ENCODE assay signal across 8 cellular contexts in genomic region chr10:132443605-132443997, GRCh38. TPM values are rescaled to one million over a fixed set of nuclear protein-coding genes. Genes with fewer than 3 reads are reported as not detected.
DNase-seq lines count a peak whose midpoint lies in the region; ATAC-seq lines count a peak whose summit lies in the region.

No MANE protein-coding gene starts in this region.

- H3K27ac Mint-ChIP-seq in activated CD4-positive, alpha-beta T cell treated with anti-CD3 and anti-CD28 coated beads, Interleukin-2, amount 10 ng/mL, durations not matched to agents 24 days and 14 days: peak overlapping the region; percentile 90

- H3K4me1 Mint-ChIP-seq in activated CD4-positive, alpha-beta T cell treated with anti-CD3 and anti-CD28 coated beads, Interleukin-2, amount 10 ng/mL, durations not matched to agents 24 days and 14 days: peaks cover 27% of the 10 kb centered on the region

- no peaks in the 10 kb centered on the region for H3K9me3 Mint-ChIP-seq in activated CD4-positive, alpha-beta T cell treated with anti-CD3 and anti-CD28 coated beads, Interleukin-2, amount 10 ng/mL, durations not matched to agents 24 days and 14 days

- intact Hi-C loops in activated CD4-positive, alpha-beta T cell treated with anti-CD3 and anti-CD28 coated beads, Interleukin-2, amount 10 ng/mL, durations not matched to agents 24 days and 14 days (cut with micrococcal nuclease): loop anchor here (1.0 to 10.0 kb wide), 3 partner anchors 9 to 539 kb away; partner anchors contain the start of genes DPYSL4 and PPP2R2D

- H3K36me3 Mint-ChIP-seq in activated CD4-positive, alpha-beta T cell treated with anti-CD3 and anti-CD28 coated beads, Interleukin-2, amount 10 ng/mL, durations not matched to agents 24 days and 14 days (ENCODE audit: low read depth): no peaks in the 10 kb centered on the region

- H3K36me3 ChIP-seq in KOPT-K1 (ENCODE audit: insufficient read depth, low read length): no peaks in the 10 kb centered on the region

- H3K27me3 Mint-ChIP-seq in activated CD4-positive, alpha-beta T cell treated with anti-CD3 and anti-CD28 coated beads, Interleukin-2, amount 10 ng/mL, durations not matched to agents 24 days and 14 days: no peaks in the 10 kb centered on the region

- DNase-seq in Daoy (ENCODE audit: low read depth) (peak; percentile 61), NCI-H774 (lab: John Stamatoyannopoulos, UW) (no peak), NCI-H2196 treated with DMSO at 0.1 percent for 48 hours (lab: John Stamatoyannopoulos, UW; ENCODE audit: unreplicated experiment) (no peak)
- peak; percentile 86 for DNase-seq in activated CD4-positive, alpha-beta T cell treated with anti-CD3 and anti-CD28 coated beads, Interleukin-2, amount 10 ng/mL, durations not matched to agents 24 days and 14 days
- peak; percentile 57 for DNase-seq in effector CD8-positive, alpha-beta T cell (lab: John Stamatoyannopoulos, UW)
- DNase-seq in stimulated activated CD4-positive, alpha-beta T cell treated with anti-CD3 and anti-CD28 coated beads, Interleukin-2, amount 100 ng/mL, for 48 hours: peak; percentile 56 to 69

- peak overlapping the region; percentile 97 for H3K27ac ChIP-seq in KOPT-K1 (ENCODE audit: low read depth, low read length, poor library complexity, severe bottlenecking)

- H3K9me3 ChIP-seq in KOPT-K1 (ENCODE audit: insufficient read depth, low read length, poor library complexity, severe bottlenecking): no peaks in the 10 kb centered on the region

- peak overlapping the region; percentile 17 for H3K4me3 Mint-ChIP-seq in activated CD4-positive, alpha-beta T cell treated with anti-CD3 and anti-CD28 coated beads, Interleukin-2, amount 10 ng/mL, durations not matched to agents 24 days and 14 days

- no peak for ATAC-seq in HG02852 (IDR thresholded peaks at IDR 0.05; ENCODE audit: unreplicated experiment)

RNA-seq across cellular contexts. Expression of gene PWWP2B, which starts 46.6 kb away (rescaled TPM):
- total RNA-seq in Daoy (2014; rRNA removed; shearing (Covaris generic)): 6.7 and 9.5 TPM in 2 replicates
- 4.9 and 5.0 TPM in 2 replicates for total RNA-seq in activated CD4-positive, alpha-beta T cell treated with anti-CD3 and anti-CD28 coated beads, Interleukin-2, amount 10 ng/mL, durations not matched to agents 24 days and 14 days

Comparison
In these comparisons a context has a peak if more than half of its experiments do, and no peak if none do; other contexts are left out.
1. DNase-seq: peak in Daoy (single experiment), activated CD4-positive, alpha-beta T cell treated with anti-CD3 and anti-CD28 coated beads, Interleukin-2, amount 10 ng/mL, durations not matched to agents 24 days and 14 days (single experiment), effector CD8-positive, alpha-beta T cell (single experiment) and stimulated activated CD4-positive, alpha-beta T cell treated with anti-CD3 and anti-CD28 coated beads, Interleukin-2, amount 100 ng/mL, for 48 hours (2 of 2); none in NCI-H774 (single experiment) and NCI-H2196 treated with DMSO at 0.1 percent for 48 hours (single experiment).